In the genomic region with DNA sequence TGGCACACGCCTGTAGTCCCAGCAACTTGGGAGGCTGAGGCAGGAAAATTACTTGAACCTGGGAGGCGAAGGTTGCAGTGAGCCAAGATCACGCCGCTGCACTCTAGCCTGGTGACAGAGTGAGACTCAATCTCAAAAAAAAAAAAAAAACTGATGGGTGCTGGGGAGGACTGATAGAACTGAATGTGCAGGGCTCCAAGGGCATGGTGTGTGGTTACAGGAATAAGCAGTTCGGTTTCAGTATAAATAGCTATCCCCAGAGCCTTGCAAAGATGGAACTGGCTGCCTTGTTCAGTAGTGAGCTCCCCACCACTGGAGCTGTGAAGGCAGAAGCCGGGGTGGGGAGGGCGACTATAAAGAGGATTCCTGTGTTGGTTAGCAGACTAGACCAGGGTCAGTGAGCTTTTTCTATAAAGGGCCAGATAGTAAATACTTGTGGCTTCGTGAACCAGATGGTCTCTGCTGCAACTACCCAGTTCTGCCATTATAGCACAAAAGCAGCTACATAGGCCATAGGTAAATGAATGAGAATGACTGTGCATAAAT, we compare ENCODE assay signal across 16 cellular contexts. TPM values are rescaled to one million over a fixed set of nuclear protein-coding genes. Genes with fewer than 3 reads are reported as not detected.
A peak's percentile ranks its signal among the peaks of the same experiment; 100 is the strongest.
DNase-seq lines count a peak whose midpoint lies in the region; ATAC-seq and TF ChIP-seq lines count a peak whose summit lies in the region.
"Had no signal": no experiment of that assay in that cellular context is flagged by ENCODE, and none has a peak within 500 bp of the region (broad histone marks: within the 10 kb centered on the region; RNA-seq: fewer than 3 reads in every experiment).

No MANE protein-coding gene starts in this region.

- 84 to 91% methylated on average over 8 of the region's 8 CpGs for WGBS in esophagus squamous epithelium, 2 donors

- H3K36me3 ChIP-seq in esophagus squamous epithelium (peaks cover 0 to 17% (median 0%) of the 10 kb centered on the region in 3 donors), neural progenitor cell (no peaks in the 10 kb centered on the region)
- H3K36me3 ChIP-seq: SJCRH30 had no signal

- H3K9me3 Mint-ChIP-seq in neural progenitor cell, result no peaks in the 10 kb centered on the region
- H3K9me3 Mint-ChIP-seq: stimulated activated naive CD8-positive, alpha-beta T cell treated with anti-CD3 and anti-CD28 coated beads, Interleukin-15, amount 100 ng/mL, for 72 hours; T-helper 2 cell treated with Interferon-gamma antibody and Interleukin-4, amounts not matched to agents 5 μg/mL and 100 μg/mL, for 36 hours; WTC11 had no signal

- H3K9me3 ChIP-seq in esophagus squamous epithelium, result no peaks in the 10 kb centered on the region
- no peaks in the 10 kb centered on the region for H3K9me3 ChIP-seq in neural progenitor cell (ENCODE audit: low read depth)
- H3K9me3 ChIP-seq: adrenal gland, SJCRH30 had no signal

- H3K4me1 Mint-ChIP-seq in neural progenitor cell, result peaks cover 29% of the 10 kb centered on the region

- H4K20me1 ChIP-seq in neural progenitor cell (ENCODE audit: low read depth), result peaks cover 12% of the 10 kb centered on the region

- H3K79me2 ChIP-seq in neural progenitor cell (ENCODE audit: low read depth), result peaks cover 21% of the 10 kb centered on the region

- H3K4me1 ChIP-seq in esophagus squamous epithelium, result peaks cover 7 to 82% (median 32%) of the 10 kb centered on the region in 3 donors
- peaks cover 17% of the 10 kb centered on the region for H3K4me1 ChIP-seq in neural progenitor cell

- in situ Hi-C loops in GM13977 (cut with MboI; ENCODE audit: low pct_unique_long_range_greater_than_20kb, low sequenced_read_pairs, unreplicated experiment), result no loop called here

- H3K27me3 Mint-ChIP-seq in neural progenitor cell (ENCODE audit: insufficient read depth, low read depth), result peaks cover 4% of the 10 kb centered on the region
- H3K27me3 Mint-ChIP-seq: stimulated activated naive CD8-positive, alpha-beta T cell treated with anti-CD3 and anti-CD28 coated beads, Interleukin-15, amount 100 ng/mL, for 72 hours had no signal

- no peak overlapping the region for H3K4me3 Mint-ChIP-seq in neural progenitor cell
- H3K4me3 Mint-ChIP-seq: stimulated activated naive CD8-positive, alpha-beta T cell treated with anti-CD3 and anti-CD28 coated beads, Interleukin-15, amount 100 ng/mL, for 72 hours; T-helper 2 cell treated with Interferon-gamma antibody and Interleukin-4, amounts not matched to agents 5 μg/mL and 100 μg/mL, for 36 hours; WTC11 had no signal

- no peaks in the 10 kb centered on the region for H3K36me3 Mint-ChIP-seq in neural progenitor cell
- H3K36me3 Mint-ChIP-seq: WTC11 had no signal

- no peak for TF ChIP-seq CTCF in AG10803 (conservative IDR thresholded peaks at IDR 0.05; ENCODE audit: low read length)
- TF ChIP-seq CTCF in esophagus squamous epithelium (IDR thresholded peaks at IDR 0.05), result no peak
- TF ChIP-seq CTCF in neural progenitor cell (IDR thresholded peaks at IDR 0.05), result no peak
- TF ChIP-seq CTCF in GM13977 (IDR thresholded peaks at IDR 0.05; ENCODE audit: extremely low read depth, insufficient read depth, missing control alignments), result no peak

- peaks cover 17% of the 10 kb centered on the region for H3F3A ChIP-seq in neural progenitor cell (ENCODE audit: low read depth)

- H3K27ac Mint-ChIP-seq in neural progenitor cell, result peak overlapping the region; percentile 72
- H3K27ac Mint-ChIP-seq: stimulated activated naive CD8-positive, alpha-beta T cell treated with anti-CD3 and anti-CD28 coated beads, Interleukin-15, amount 100 ng/mL, for 72 hours; T-helper 2 cell treated with Interferon-gamma antibody and Interleukin-4, amounts not matched to agents 5 μg/mL and 100 μg/mL, for 36 hours; WTC11 had no signal

- no peak for TF ChIP-seq POLR2A in esophagus squamous epithelium (IDR thresholded peaks at IDR 0.05)

- ATAC-seq in HG02970 (IDR thresholded peaks at IDR 0.05; ENCODE audit: low FRiP score, unreplicated experiment) (no peak), HG03469 (IDR thresholded peaks at IDR 0.05; ENCODE audit: unreplicated experiment) (no peak)
- ATAC-seq: esophagus mucosa; stimulated activated naive CD8-positive, alpha-beta T cell treated with anti-CD3 and anti-CD28 coated beads, Interleukin-15, amount 100 ng/mL, for 72 hours; WTC11 had no signal

- peak overlapping the region in 3 of 4 donors; percentile 21 to 91 (median 88) for H3K27ac ChIP-seq in esophagus squamous epithelium
- no peak overlapping the region for H3K27ac ChIP-seq in neural progenitor cell

- no peaks in the 10 kb centered on the region for H3K27me3 ChIP-seq in esophagus squamous epithelium
- no peaks in the 10 kb centered on the region for H3K27me3 ChIP-seq in neural progenitor cell
- H3K27me3 ChIP-seq: adrenal gland, SJCRH30 had no signal

- H3K4me2 ChIP-seq in neural progenitor cell, result no peak overlapping the region

- DNase-seq in AG10803 (ENCODE audit: low read depth) (peak; percentile 37), EL (peak; percentile 17), esophagus squamous epithelium (lab: John Stamatoyannopoulos, UW) (no peak), neural progenitor cell (ENCODE audit: low spot score) (no peak), GM13977 (ENCODE audit: low spot score) (no peak), iPS-NIHi11 (ENCODE audit: low spot score) (no peak)
- DNase-seq: activated effector memory CD4-positive, alpha-beta T cell treated with anti-CD3 and anti-CD28 coated beads, Interleukin-2, amount 50 U/mL, for 16 hours; adrenal gland; GF-D8; SJCRH30 had no signal

- H2AFZ ChIP-seq in neural progenitor cell (replicated peaks), result no peak overlapping the region

- intact Hi-C loops in esophagus squamous epithelium (cut with DNase I), result no loop called here

- H3K9ac ChIP-seq in neural progenitor cell, result no peak overlapping the region

- no peak overlapping the region for H3K4me3 ChIP-seq in AG10803 (ENCODE audit: low read length)
- H3K4me3 ChIP-seq in esophagus squamous epithelium, result no peak overlapping the region
- no peak overlapping the region for H3K4me3 ChIP-seq in neural progenitor cell
- H3K4me3 ChIP-seq: adrenal gland, SJCRH30 had no signal

RNA-seq across cellular contexts. Expression of a gene that starts 5.9 kb away (rescaled TPM):
- total RNA-seq in esophagus squamous epithelium, result 100 to 1,000 TPM in 2 of 4 donors, 10 to 100 TPM in 2; 72.1 to 145 (median 106) TPM
- 28.6 and 41.5 TPM in 2 replicates for total RNA-seq in neural progenitor cell (ENCODE audit: low replicate concordance)

RNA-seq across cellular contexts. Expression of a gene that starts 48.3 kb away (rescaled TPM):
- 10 to 100 TPM; 10.2 to 20.1 (median 13.5) TPM for total RNA-seq in esophagus squamous epithelium
- total RNA-seq in neural progenitor cell (ENCODE audit: low replicate concordance), result 46.7 and 55.9 TPM in 2 replicates

Comparison
In these comparisons a context has a peak if more than half of its experiments do, and no peak if none do; other contexts are left out.
1. DNase-seq: peak in AG10803 (single experiment) and EL (single experiment); none in esophagus squamous epithelium (single experiment), neural progenitor cell (single experiment), GM13977 (single experiment) and iPS-NIHi11 (single experiment).